20 cellular contexts compared by ENCODE assay signal in genomic region chr5:116935561-116936162, GRCh38.
DNase-seq lines count a peak whose midpoint lies in the region; ATAC-seq, FAIRE-seq and TF ChIP-seq lines count a peak whose summit lies in the region.
"Had no signal": no experiment of that assay in that cellular context is flagged by ENCODE, and none has a peak within 500 bp of the region (broad histone marks: within the 10 kb centered on the region; RNA-seq: fewer than 3 reads in every experiment).

No MANE protein-coding gene starts in this region.

- FAIRE-seq in H1 (lab: Jason Lieb, UNC) = no peak
- FAIRE-seq: A549, D721Med, GM12878 had no signal

- DNase-seq in DMS 273 (lab: John Stamatoyannopoulos, UW; ENCODE audit: unreplicated experiment) = peak; percentile 51
- no peak for DNase-seq in DMS 273 treated with DMSO at 0.1 percent for 48 hours (lab: John Stamatoyannopoulos, UW)
- DNase-seq in G401 (ENCODE audit: low spot score) = peak; percentile 71
- DNase-seq in NCI-H446 treated with DMSO at 0.1 percent for 48 hours (lab: John Stamatoyannopoulos, UW) = peak; percentile 18
- no peak for DNase-seq in H1 (ENCODE audit: low read depth in 1 of 2, low spot score in 2 of 2)
- DNase-seq in cerebellar nuclear complex (lab: John Stamatoyannopoulos, UW) = no peak
- DNase-seq: AML-193; Caco-2; CD4-positive, alpha-beta T cell; DMS79 treated with DMSO at 0.1 percent for 48 hours; H7; HFFc6 had no signal

- ATAC-seq in GM19035 (IDR thresholded peaks at IDR 0.05; ENCODE audit: unreplicated experiment) = no peak
- ATAC-seq: A549, GM12878, GM23338, HCT116 had no signal

- H3K4me1 ChIP-seq in H1 (replicated peaks in 1 of 4; ENCODE audit: control insufficient read depth in 3 of 4, insufficient read depth in 4 of 4, low read length in 3 of 4) = peaks cover 0 to 10% (median 4%) of the 10 kb centered on the region in 4 experiments; a peak in 4 of 7 replicates
- H3K4me1 ChIP-seq: A549, Caco-2 had no signal

- no peak overlapping the region for H2BK12ac ChIP-seq in H1 (ENCODE audit: low read depth, low read length)

- H3K4me2 ChIP-seq in H1 (ENCODE audit: insufficient read depth in 1 of 2, low read depth in 2 of 2, low read length in 2 of 2) = no peak overlapping the region
- H3K4me2 ChIP-seq: A549, GM23338 had no signal

- in situ Hi-C loops in G401 (cut with HindIII; ENCODE audit: low sequenced_read_pairs) = no loop called here

- no peak overlapping the region for H3K56ac ChIP-seq in H1 (replicated peaks; ENCODE audit: insufficient read length, low read depth, low read length)

- TF ChIP-seq POLR2A in H1 (IDR thresholded peaks at IDR 0.05; ENCODE audit: control extremely low read depth in 1 of 2, low read depth in 2 of 2, low read length in 2 of 2) = no peak

- no peak overlapping the region for H2BK120ac ChIP-seq in H1 (replicated peaks; ENCODE audit: low read depth, low read length)

- no peak for TF ChIP-seq EP300 in H1 (IDR thresholded peaks at IDR 0.05; ENCODE audit: borderline replicate concordance in 1 of 2, low read depth in 2 of 2, low read length in 2 of 2)

- H2AFZ ChIP-seq in H1 (ENCODE audit: low read length) = no peak overlapping the region
- H2AFZ ChIP-seq: GM23338 had no signal

- no peak overlapping the region for H4K5ac ChIP-seq in H1 (ENCODE audit: insufficient read length, low read depth, low read length)

- no peak overlapping the region for H2BK15ac ChIP-seq in H1 (ENCODE audit: low read length)

- H2AK5ac ChIP-seq in H1 (ENCODE audit: low read depth, low read length) = no peak overlapping the region

- no peaks in the 10 kb centered on the region; a peak in 1 of 7 replicates for H3K27me3 ChIP-seq in H1 (replicated peaks in 1 of 4; ENCODE audit: control insufficient read depth in 3 of 4, extremely low read depth in 1 of 4, insufficient read depth in 3 of 4, low read length in 3 of 4)

- H4K20me1 ChIP-seq in H1 (replicated peaks in 1 of 2; ENCODE audit: control insufficient read depth in 1 of 2, insufficient read depth in 2 of 2, low read length in 2 of 2) = no peaks in the 10 kb centered on the region

- peak overlapping the region; percentile 69 for H3K4ac ChIP-seq in H1 (replicated peaks; ENCODE audit: insufficient read length, low read depth, low read length)

- H4K8ac ChIP-seq in H1 (ENCODE audit: extremely low read depth, insufficient read depth, low read length) = no peak overlapping the region

- CTCF ChIA-PET in H1 (lab: Charles Lee; ENCODE audit: partially characterized antibody) = interaction anchor here (1.1 kb wide), 1 partner anchor 360 kb away, joined by 4 read pairs; no protein-coding TSS in a partner anchor

- no peaks in the 10 kb centered on the region for H3K36me3 ChIP-seq in H1 (ENCODE audit: control insufficient read depth in 2 of 4, insufficient read depth in 4 of 4, low read length in 3 of 4)

- no peak overlapping the region for H3K18ac ChIP-seq in H1 (ENCODE audit: extremely low read depth, low read length)

- H2BK20ac ChIP-seq in H1 (ENCODE audit: low read length) = no peak overlapping the region

- 91% methylated on average over 2 of the region's 2 CpGs; no CpG with 5 or more reads in 1 of the 2 experiments for WGBS in H1 (ENCODE audit: extremely low coverage in 1 of 2, insufficient coverage in 1 of 2, insufficient read length in 1 of 2, insufficient replicate concordance in 2 of 2, low coverage in 1 of 2, low lambda C conversion rate in 2 of 2, missing lambda C conversion rate in 1 of 2), 2 experiments

- no peak overlapping the region for H3K4me3 ChIP-seq in H1 (ENCODE audit: extremely low read depth in 1 of 4, insufficient read depth in 2 of 4, low read depth in 3 of 4, low read length in 4 of 4)
- H3K4me3 ChIP-seq: A549, GM12878, GM23338 had no signal

- H3K79me2 ChIP-seq in H1 (ENCODE audit: control insufficient read depth in 1 of 2, insufficient read depth in 2 of 2, low read length in 2 of 2) = no peaks in the 10 kb centered on the region

- H3K27ac ChIP-seq in H1 (ENCODE audit: low read depth, low read length) = no peak overlapping the region
- H3K27ac ChIP-seq: 22Rv1, A549, C4-2B had no signal

- no peaks in the 10 kb centered on the region for H3K9me3 ChIP-seq in H1 (ENCODE audit: insufficient read depth in 2 of 2, low read depth in 1 of 2, low read length in 1 of 2)
- H3K9me3 ChIP-seq: A549, Caco-2 had no signal

- no peak overlapping the region for H3K23ac ChIP-seq in H1 (ENCODE audit: insufficient read length)

- no peak overlapping the region for H2BK5ac ChIP-seq in H1 (ENCODE audit: low read depth, low read length)

- no peak overlapping the region for H4K91ac ChIP-seq in H1 (replicated peaks; ENCODE audit: insufficient read length, low read length)

- TF ChIP-seq CTCF in H1 (IDR thresholded peaks at IDR 0.05; ENCODE audit: control extremely low read depth in 1 of 3, insufficient read depth in 1 of 3, low read depth in 1 of 3, low read length in 3 of 3) = no peak

- no peaks in the 10 kb centered on the region for H3K23me2 ChIP-seq in H1 (ENCODE audit: low read depth, low read length)

- no peak for TF ChIP-seq RAD21 in H1 (IDR thresholded peaks at IDR 0.05 in 1 of 2, conservative IDR thresholded peaks at IDR 0.05 in 1 of 2; ENCODE audit: low read depth in 2 of 2, low read length in 2 of 2)

- no peaks in the 10 kb centered on the region for H3K79me1 ChIP-seq in H1 (ENCODE audit: low read depth, low read length)

- H3K14ac ChIP-seq in H1 (ENCODE audit: insufficient read length) = no peak overlapping the region

- POLR2A ChIA-PET in H1 (lab: Charles Lee; ENCODE audit: partially characterized antibody) = no interaction called here

- no peak overlapping the region for H3K9ac ChIP-seq in H1 (replicated peaks in 1 of 4; ENCODE audit: extremely low read depth in 1 of 4, low read depth in 3 of 4, low read length in 3 of 4)

TF ChIP-seq in H1, 55 proteins besides CTCF, POLR2A, EP300 and RAD21:
- TF ChIP-seq SAP30 (IDR thresholded peaks at IDR 0.05; ENCODE audit: insufficient read depth, insufficient replicate concordance, low read length) (no peak), EGR1 (IDR thresholded peaks at IDR 0.05; ENCODE audit: borderline replicate concordance, low read depth, low read length) (no peak), CBX5 (IDR thresholded peaks at IDR 0.05; ENCODE audit: low read depth, low read length) (no peak), SRF (IDR thresholded peaks at IDR 0.05; ENCODE audit: low read depth, low read length) (no peak), BRCA1 (IDR thresholded peaks at IDR 0.05; ENCODE audit: low read depth, low read length) (no peak), GABPA (IDR thresholded peaks at IDR 0.05; ENCODE audit: borderline replicate concordance, insufficient read depth, low read length) (no peak)

Comparison
In these comparisons a context has a peak if more than half of its experiments do, and no peak if none do; other contexts are left out.
1. DNase-seq: peak in DMS 273 (single experiment), G401 (single experiment) and NCI-H446 treated with DMSO at 0.1 percent for 48 hours (single experiment); none in DMS 273 treated with DMSO at 0.1 percent for 48 hours (single experiment), H1 (0 of 2) and cerebellar nuclear complex (0 of 2).